Comparison of ENCODE assay signal across 10 cellular contexts in genomic region chr15:37981781-37982180, GRCh38. TPM values are rescaled to one million over a fixed set of nuclear protein-coding genes. Genes with fewer than 3 reads are reported as not detected.
DNase-seq lines count a peak whose midpoint lies in the region; ATAC-seq and TF ChIP-seq lines count a peak whose summit lies in the region.
"Had no signal": no experiment of that assay in that cellular context is flagged by ENCODE, and none has a peak within 500 bp of the region (broad histone marks: within the 10 kb centered on the region; RNA-seq: fewer than 3 reads in every experiment).

No MANE protein-coding gene starts in this region.

- peak; percentile 5 for DNase-seq in NCI-H510A treated with DMSO at 0.1 percent for 48 hours (lab: John Stamatoyannopoulos, UW)
- no peak for DNase-seq in NCI-H510A (lab: John Stamatoyannopoulos, UW)
- peak; percentile 59 for DNase-seq in fibroblast of gingiva (ENCODE audit: low read depth)
- no peak for DNase-seq in smooth muscle cell (lab: John Stamatoyannopoulos, UW; ENCODE audit: unreplicated experiment)
- no peak for DNase-seq in stimulated activated CD4-positive, alpha-beta T cell treated with anti-CD3 and anti-CD28 coated beads, Interleukin-15, amount 100 ng/mL, for 24 hours
- no peak for DNase-seq in stimulated activated naive CD4-positive, alpha-beta T cell (lab: John Stamatoyannopoulos, UW)

- H3K4me3 ChIP-seq in OCI-LY3 (ENCODE audit: low read length) (no peak overlapping the region), smooth muscle cell (no peak overlapping the region)
- H3K4me3 ChIP-seq: BLaER1 treated with 17β-estradiol and CSF1 and Interleukin-3, amounts not matched to agents 10 nM and 100 nM had no signal

- TF ChIP-seq CTCF in OCI-LY3 (IDR thresholded peaks at IDR 0.05; ENCODE audit: low read depth, low read length) (peak; percentile 48), smooth muscle cell (IDR thresholded peaks at IDR 0.05; ENCODE audit: borderline replicate concordance, insufficient read depth, poor library complexity, severe bottlenecking) (peak; percentile 23)

- H2AFZ ChIP-seq in OCI-LY3 (ENCODE audit: low read depth, low read length): no peak overlapping the region
- H2AFZ ChIP-seq in smooth muscle cell (ENCODE audit: low read depth): no peak overlapping the region

- H3K9ac ChIP-seq in OCI-LY3 (ENCODE audit: low read length): no peak overlapping the region
- H3K9ac ChIP-seq in smooth muscle cell (ENCODE audit: low read depth): no peak overlapping the region
- H3K9ac ChIP-seq: BLaER1 treated with 17β-estradiol and CSF1 and Interleukin-3, amounts not matched to agents 10 nM and 100 nM had no signal

- H3K27ac ChIP-seq in OCI-LY3 (ENCODE audit: low read length): no peak overlapping the region
- H3K27ac ChIP-seq in smooth muscle cell (ENCODE audit: low read depth): no peak overlapping the region
- H3K27ac ChIP-seq: BLaER1 treated with 17β-estradiol and CSF1 and Interleukin-3, amounts not matched to agents 10 nM and 100 nM had no signal

- peaks cover 2% of the 10 kb centered on the region; the same call in 1 of the 2 replicates for H3K27me3 ChIP-seq in OCI-LY3 (ENCODE audit: low read depth, low read length)
- H3K27me3 ChIP-seq in smooth muscle cell (ENCODE audit: low read depth): no peaks in the 10 kb centered on the region
- H3K27me3 ChIP-seq: BLaER1 treated with 17β-estradiol and CSF1 and Interleukin-3, amounts not matched to agents 10 nM and 100 nM had no signal

- H3K4me1 ChIP-seq in OCI-LY3 (ENCODE audit: low read length): no peaks in the 10 kb centered on the region
- no peaks in the 10 kb centered on the region for H3K4me1 ChIP-seq in smooth muscle cell (ENCODE audit: low read depth)
- H3K4me1 ChIP-seq: BLaER1 treated with 17β-estradiol and CSF1 and Interleukin-3, amounts not matched to agents 10 nM and 100 nM had no signal

- H3K4me2 ChIP-seq in OCI-LY3 (ENCODE audit: low read length) (no peak overlapping the region), smooth muscle cell (no peak overlapping the region)
- H3K4me2 ChIP-seq: BLaER1 treated with 17β-estradiol and CSF1 and Interleukin-3, amounts not matched to agents 10 nM and 100 nM had no signal

- H3K36me3 ChIP-seq in OCI-LY3 (replicated peaks; ENCODE audit: low read depth, low read length) (no peaks in the 10 kb centered on the region), smooth muscle cell (ENCODE audit: low read depth) (no peaks in the 10 kb centered on the region)
- H3K36me3 ChIP-seq: BLaER1 treated with 17β-estradiol and CSF1 and Interleukin-3, amounts not matched to agents 10 nM and 100 nM had no signal

- 56% methylated on average over 3 of the region's 3 CpGs for whole genome bisulfite sequencing in smooth muscle cell (ENCODE audit: low lambda C conversion rate)

- no peaks in the 10 kb centered on the region for H3K79me2 ChIP-seq in OCI-LY3 (ENCODE audit: low read length)
- no peaks in the 10 kb centered on the region for H3K79me2 ChIP-seq in smooth muscle cell (ENCODE audit: low read depth)

- ATAC-seq in GM18519 (IDR thresholded peaks at IDR 0.05; ENCODE audit: low FRiP score, unreplicated experiment): no peak

- no peaks in the 10 kb centered on the region for H3K9me3 ChIP-seq in OCI-LY3 (ENCODE audit: insufficient read depth, low read length)
- H3K9me3 ChIP-seq in smooth muscle cell (replicated peaks; ENCODE audit: low read depth): no peaks in the 10 kb centered on the region
- H3K9me3 ChIP-seq: BLaER1 treated with 17β-estradiol and CSF1 and Interleukin-3, amounts not matched to agents 10 nM and 100 nM had no signal

- H3F3A ChIP-seq in smooth muscle cell (ENCODE audit: low read depth): no peaks in the 10 kb centered on the region

- H4K20me1 ChIP-seq in OCI-LY3 (ENCODE audit: insufficient read depth, low read length) (no peaks in the 10 kb centered on the region), smooth muscle cell (ENCODE audit: low read depth) (no peaks in the 10 kb centered on the region)
- H4K20me1 ChIP-seq: BLaER1 treated with 17β-estradiol and CSF1 and Interleukin-3, amounts not matched to agents 10 nM and 100 nM had no signal

RNA-seq across cellular contexts. Expression of gene TMCO5A, which starts 47.3 kb away (rescaled TPM):
- not detected in 2 replicates for total RNA-seq in smooth muscle cell
- polyA plus RNA-seq in smooth muscle cell: not detected in 2 replicates
- total RNA-seq: mesothelial cell of epicardium had no signal

Comparison
In these comparisons a context has a peak if more than half of its experiments do, and no peak if none do; other contexts are left out.
1. DNase-seq: peak in NCI-H510A treated with DMSO at 0.1 percent for 48 hours (single experiment) and fibroblast of gingiva (single experiment); none in NCI-H510A (single experiment), smooth muscle cell (single experiment), stimulated activated CD4-positive, alpha-beta T cell treated with anti-CD3 and anti-CD28 coated beads, Interleukin-15, amount 100 ng/mL, for 24 hours (single experiment) and stimulated activated naive CD4-positive, alpha-beta T cell (0 of 6).